8 cellular contexts compared by ENCODE assay signal in genomic region chr19:54463531-54464043, GRCh38. TPM values are rescaled to one million over a fixed set of nuclear protein-coding genes. Genes with fewer than 3 reads are reported as not detected.
A peak's percentile ranks its signal among the peaks of the same experiment; 100 is the strongest.
DNase-seq lines count a peak whose midpoint lies in the region; ATAC-seq and TF ChIP-seq lines count a peak whose summit lies in the region.

Gene LENG9, minus strand, starts transcription at chr19:54463778. Its CDS starts 252 bp downstream, at chr19:54463526.

- no peak for TF ChIP-seq CTCF in IMR-90 (conservative IDR thresholded peaks at IDR 0.05; ENCODE audit: low read depth, low read length)
- no peak for TF ChIP-seq CTCF in PC-9 (conservative IDR thresholded peaks at IDR 0.05)
- TF ChIP-seq CTCF in esophagus squamous epithelium (IDR thresholded peaks at IDR 0.05) = no peak

- H2BK5ac ChIP-seq in IMR-90 (ENCODE audit: low read depth, low read length, poor library complexity, severe bottlenecking) = peak within 1 kb of the TSS; percentile 83

- H3K23ac ChIP-seq in IMR-90 (ENCODE audit: low read depth, low read length) = peak within 1 kb of the TSS; percentile 71

- peak within 1 kb of the TSS; percentile 77 for H3K9ac ChIP-seq in IMR-90 (ENCODE audit: low read depth, low read length)

- H3K18ac ChIP-seq in IMR-90 (ENCODE audit: low read depth, low read length) = peak within 1 kb of the TSS; percentile 50; the same call in 1 of the 2 replicates

- H2AK9ac ChIP-seq in IMR-90 (replicated peaks; ENCODE audit: low read depth, low read length, poor library complexity) = peak within 1 kb of the TSS; percentile 90

- no peak for TF ChIP-seq RAD21 in IMR-90 (IDR thresholded peaks at IDR 0.05; ENCODE audit: low read length)

- peak within 1 kb of the TSS; percentile 57; the same call in 1 of the 2 replicates for H3K56ac ChIP-seq in IMR-90 (ENCODE audit: extremely low read depth, insufficient read depth, low read length)

- H2AFZ ChIP-seq in IMR-90 (replicated peaks; ENCODE audit: low read length, poor library complexity) = peak within 1 kb of the TSS; percentile 88
- peak within 1 kb of the TSS; percentile 77 for H2AFZ ChIP-seq in PC-9

- CTCF ChIA-PET in IMR-90 (lab: Yijun Ruan, JAX) = interaction anchor here (0.7 to 0.8 kb wide), 2 partner anchors 9 to 15 kb away, joined by 3 to 4 read pairs; partner anchors contain the start of genes CDC42EP5 and LENG8
- CTCF ChIA-PET in PC-9 (lab: Charles Lee) = interaction anchor here (0.7 to 1.0 kb wide), 2 partner anchors 9 to 1084 kb away, joined by 4 to 5 read pairs; partner anchors contain the start of gene CDC42EP5

- H3K14ac ChIP-seq in IMR-90 (replicated peaks; ENCODE audit: low read depth, low read length) = peak within 1 kb of the TSS; percentile 88

- DNase-seq in DMS153 (lab: John Stamatoyannopoulos, UW) = peak; percentile 100
- peak; percentile 97 for DNase-seq in IMR-90
- peak; percentile 97 to 99 for DNase-seq in PC-9
- DNase-seq in activated T-helper 1 cell treated with Interleukin-2 at 50 U/mL for 16 hours (ENCODE audit: low read depth) = peak; percentile 77
- DNase-seq in esophagus squamous epithelium (lab: John Stamatoyannopoulos, UW) = peak; percentile 100
- DNase-seq in myocyte (ENCODE audit: low read depth) = peak; percentile 97
- peak; percentile 87 to 93 for DNase-seq in stimulated activated CD8-positive, alpha-beta memory T cell treated with anti-CD3 and anti-CD28 coated beads, Interleukin-7, amount 100 ng/mL, for 4 hours (ENCODE audit: low read depth in 2 of 2)

- H4K8ac ChIP-seq in IMR-90 (ENCODE audit: low read depth in 2 of 2, low read length in 2 of 2) = peak within 1 kb of the TSS; percentile 30 to 95; a peak in 3 of 4 replicates

- in situ Hi-C loops in IMR-90 (cut with MboI; ENCODE audit: low sequenced_read_pairs) = loop anchor here (25.0 kb wide), 4 partner anchors 351 to 1674 kb away; partner anchors contain the start of genes NAT14, NDUFA3, OSCAR and PRPF31

- H2AK5ac ChIP-seq in IMR-90 (ENCODE audit: low read depth, low read length) = peak within 1 kb of the TSS; percentile 94

- H3K36me3 ChIP-seq in IMR-90 (ENCODE audit: control insufficient read depth, insufficient read depth, low read length) = peaks cover 37% of the 10 kb centered on the region
- 0 out of 2 replicates have a peak, but pooled peaks cover 4% of the 10 kb centered on the region for H3K36me3 ChIP-seq in PC-9 (ENCODE audit: low read depth)
- H3K36me3 ChIP-seq in esophagus squamous epithelium = peaks cover 15 to 38% (median 24%) of the 10 kb centered on the region in 3 donors

- H3K9me3 ChIP-seq in IMR-90 (ENCODE audit: control insufficient read depth, insufficient read depth, low read length) (no peaks in the 10 kb centered on the region), PC-9 (ENCODE audit: insufficient read depth, low read depth) (no peaks in the 10 kb centered on the region), esophagus squamous epithelium (no peaks in the 10 kb centered on the region)

- H4K5ac ChIP-seq in IMR-90 (ENCODE audit: low read depth, low read length) = peak within 1 kb of the TSS; percentile 86

- POLR2A ChIA-PET in IMR-90 (lab: Charles Lee; ENCODE audit: unreplicated experiment) = interaction anchor here (0.6 to 1.0 kb wide), 3 partner anchors 15 to 33 kb away, joined by 3 to 6 read pairs (median 3); partner anchors contain the start of gene LENG8
- POLR2A ChIA-PET in PC-9 (lab: Charles Lee; ENCODE audit: unreplicated experiment) = interaction anchor here (0.5 to 1.5 kb wide), 10 partner anchors 15 to 1191 kb away, joined by 3 to 35 read pairs (median 4); partner anchors contain the start of genes LENG8 and MBOAT7

- peak; percentile 11; the same call in 1 of the 2 replicates for TF ChIP-seq POLR2A in IMR-90 (IDR thresholded peaks at IDR 0.05; ENCODE audit: low read depth, low read length)
- peak in 3 of 4 donors; percentile 86 to 93 (median 92) for TF ChIP-seq POLR2A in esophagus squamous epithelium (IDR thresholded peaks at IDR 0.05)

- dilution Hi-C loops in IMR-90 (cut with HindIII; ENCODE audit: low sequenced_read_pairs, unreplicated experiment) = no loop called here

- H3K79me1 ChIP-seq in IMR-90 (ENCODE audit: low read depth in 1 of 2, low read length in 2 of 2) = peaks cover 11 to 33% of the 10 kb centered on the region in 2 experiments; a peak in 3 of 4 replicates

- no peaks in the 10 kb centered on the region for H3K9me2 ChIP-seq in PC-9 (ENCODE audit: insufficient read depth)

- H3K4me1 ChIP-seq in IMR-90 (ENCODE audit: control insufficient read depth, insufficient read depth, low read length) (peaks cover 18% of the 10 kb centered on the region), PC-9 (replicated peaks; ENCODE audit: insufficient read depth) (peaks cover 18% of the 10 kb centered on the region), esophagus squamous epithelium (peaks cover 14 to 67% (median 27%) of the 10 kb centered on the region in 3 donors)

- H4K20me1 ChIP-seq in IMR-90 (ENCODE audit: insufficient read depth, low read length) (peaks cover 38% of the 10 kb centered on the region), PC-9 (ENCODE audit: insufficient read depth) (peaks cover 31% of the 10 kb centered on the region)

- H3K27ac ChIP-seq in IMR-90 (ENCODE audit: insufficient read depth, low read length) = peak within 1 kb of the TSS; percentile 94
- H3K27ac ChIP-seq in PC-9 = peak within 1 kb of the TSS; percentile 89
- H3K27ac ChIP-seq in esophagus squamous epithelium = peak within 1 kb of the TSS; percentile 95 to 100 (median 100)

- peak within 1 kb of the TSS; percentile 52 for H3K4me3 ChIP-seq in IMR-90 (ENCODE audit: insufficient read depth, low read depth, low read length)
- peak within 1 kb of the TSS; percentile 77 for H3K4me3 ChIP-seq in PC-9
- H3K4me3 ChIP-seq in esophagus squamous epithelium = peak within 1 kb of the TSS; percentile 61 to 84 (median 73)

- BruUV-seq in IMR-90 (replicated peaks; lab: Mats Ljungman, UMichigan) = no TSS peak
- BruUV-seq in PC-9 (replicated peaks; lab: Mats Ljungman, UMichigan) = no TSS peak

- 1% methylated on average over 16 of the region's 41 CpGs; no CpG with 5 or more reads in 1 of the 2 experiments for WGBS in IMR-90 (ENCODE audit: extremely low coverage in 2 of 2, insufficient read length in 1 of 2), 2 experiments
- WGBS in esophagus squamous epithelium, 2 donors = 0 to 2% methylated on average over 11 to 19 of the region's 41 CpGs

- H2BK15ac ChIP-seq in IMR-90 (ENCODE audit: low read depth, low read length) = no peak within 1 kb of the TSS

- no peak within 1 kb of the TSS for H2BK20ac ChIP-seq in IMR-90 (ENCODE audit: low read depth, low read length)

- peak; percentile 57 for ATAC-seq in GM21529 (IDR thresholded peaks at IDR 0.05; ENCODE audit: unreplicated experiment)
- ATAC-seq in IMR-90 (ENCODE audit: low read depth) = peak; percentile 65

- peak within 1 kb of the TSS; percentile 77 for H4K91ac ChIP-seq in IMR-90 (ENCODE audit: insufficient read depth, low read depth, low read length)

- H3K79me2 ChIP-seq in PC-9 (ENCODE audit: low read depth) = peaks cover 35% of the 10 kb centered on the region

- peaks cover 40% of the 10 kb centered on the region for H3F3A ChIP-seq in PC-9 (ENCODE audit: insufficient read depth, low read depth)

- peaks cover 4% of the 10 kb centered on the region; the same call in 1 of the 2 replicates for H3K9me1 ChIP-seq in IMR-90 (ENCODE audit: insufficient read depth, low read length)

- intact Hi-C loops in IMR-90 (cut with micrococcal nuclease) = loop anchor here (10.0 kb wide), 1 partner anchor 621 kb away; no protein-coding TSS in a partner anchor
- intact Hi-C loops in PC-9 (cut with micrococcal nuclease; ENCODE audit: unreplicated experiment) = loop anchor here (1.0 to 10.0 kb wide), 7 partner anchors 14 to 1011 kb away; partner anchors contain the start of genes KMT5C, LENG8, MYADM and RDH13
- intact Hi-C loops in esophagus squamous epithelium (cut with DNase I) = no loop called here

- H3K27me3 ChIP-seq in IMR-90 (ENCODE audit: control insufficient read depth, insufficient read depth, low read length) (no peaks in the 10 kb centered on the region), PC-9 (ENCODE audit: insufficient read depth, low read depth) (no peaks in the 10 kb centered on the region), esophagus squamous epithelium (no peaks in the 10 kb centered on the region)

- H3K4ac ChIP-seq in IMR-90 (ENCODE audit: low read depth, low read length) = peak within 1 kb of the TSS; percentile 93

- H2BK120ac ChIP-seq in IMR-90 (ENCODE audit: low read depth, low read length) = 0 out of 2 replicates have a peak within 1 kb of the TSS, but pooled peaks have one; percentile 39

- H3K4me2 ChIP-seq in IMR-90 (ENCODE audit: low read depth, low read length) (peak within 1 kb of the TSS; percentile 88), PC-9 (peak within 1 kb of the TSS; percentile 86)

TF ChIP-seq in IMR-90, 13 proteins besides CTCF, POLR2A, EP300 and RAD21:
- TF ChIP-seq RFX5 (IDR thresholded peaks at IDR 0.05; ENCODE audit: low read depth, low read length) (no peak), MAZ (IDR thresholded peaks at IDR 0.05; ENCODE audit: borderline replicate concordance, low read depth, low read length) (0 out of 2 replicates have a peak, but pooled peaks have one; percentile 46), BHLHE40 (IDR thresholded peaks at IDR 0.05; ENCODE audit: low read depth, low read length) (no peak), FOS (IDR thresholded peaks at IDR 0.05; ENCODE audit: low read depth, low read length) (no peak), CEBPB (IDR thresholded peaks at IDR 0.05; ENCODE audit: low read depth, low read length) (no peak), RCOR1 (IDR thresholded peaks at IDR 0.05; ENCODE audit: insufficient replicate concordance, low read length) (no peak), CHD1 (IDR thresholded peaks at IDR 0.05; ENCODE audit: low read depth, low read length) (no peak)

RNA-seq across cellular contexts. Expression of gene LENG9, which starts in this region (rescaled TPM):
- total RNA-seq in IMR-90 (2012; rRNA removed) = 0.83 and 1.1 TPM in 2 replicates
- polyA plus RNA-seq in IMR-90 (2012; rRNA removed) = 0.69 and 0.94 TPM in 2 replicates
- 0.29 and 1.4 TPM in 2 replicates for polyA plus RNA-seq in IMR-90 (2012; cell fraction: cytosol; rRNA removed)
- 0.34 and 0.86 TPM in 2 replicates for polyA plus RNA-seq in IMR-90 (2012; cell fraction: nucleus; rRNA removed; ENCODE audit: low replicate concordance)
- 7.0 and 8.9 TPM in 2 replicates for total RNA-seq in PC-9 (2021)
- 10 to 100 TPM in 2 of 4 donors, 1 to 10 TPM in 2; 8.1 to 13.1 (median 10.1) TPM for total RNA-seq in esophagus squamous epithelium
- total RNA-seq in myocyte = 5.2 and 6.9 TPM in 2 replicates
- 2.6 TPM for polyA plus RNA-seq in myocyte (2012)

Comparison
In these comparisons a context has a peak if more than half of its experiments do, and no peak if none do; other contexts are left out.
1. Peak in every context shown above with its lines: DNase-seq, ATAC-seq, H3K4me3 ChIP-seq and H3K27ac ChIP-seq.